ENCODE assay signal across 12 cellular contexts in the genomic region with DNA sequence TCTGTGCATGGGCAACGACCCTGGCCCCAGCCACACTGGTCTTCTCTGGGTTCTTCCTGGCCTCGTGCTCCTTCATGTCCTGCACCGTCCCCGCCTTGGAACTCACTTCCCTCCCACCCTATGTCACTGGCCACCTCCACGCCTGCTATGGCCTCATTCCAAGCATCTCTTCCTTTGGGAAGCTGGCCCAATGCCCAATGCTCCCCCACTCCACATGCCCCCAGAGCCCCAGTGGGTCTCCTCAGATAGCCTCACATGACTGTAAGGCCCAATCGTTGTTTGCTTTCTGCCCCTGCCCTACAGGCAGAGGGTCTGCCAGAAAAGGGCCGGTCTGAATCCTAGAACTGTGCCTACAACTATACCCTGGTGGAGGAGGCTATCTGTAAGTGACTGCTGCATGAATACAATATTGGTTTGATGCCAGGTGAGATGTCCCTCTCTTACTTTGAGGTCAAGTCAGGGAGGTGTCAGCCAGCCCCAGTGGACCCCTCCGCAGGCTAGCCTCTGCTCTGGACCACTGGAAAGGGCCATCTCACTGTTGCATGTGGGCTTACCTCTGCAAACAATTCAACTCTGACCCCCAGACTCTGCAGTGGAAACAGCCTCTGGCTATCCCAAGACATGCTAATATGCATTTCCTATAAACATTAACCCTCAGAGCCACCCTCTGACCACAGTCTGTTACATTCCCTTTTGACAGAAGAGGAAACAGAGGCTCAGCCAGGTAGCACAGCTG. TPM values are rescaled to one million over a fixed set of nuclear protein-coding genes. Genes with fewer than 3 reads are reported as not detected.
DNase-seq lines count a peak whose midpoint lies in the region; ATAC-seq, FAIRE-seq and TF ChIP-seq lines count a peak whose summit lies in the region.
"Had no signal": no experiment of that assay in that cellular context is flagged by ENCODE, and none has a peak within 500 bp of the region (broad histone marks: within the 10 kb centered on the region; RNA-seq: fewer than 3 reads in every experiment).

No MANE protein-coding gene starts in this region.

- POLR2A ChIA-PET in HepG2 (lab: Yijun Ruan, JAX), result interaction anchor here (1.7 kb wide), 1 partner anchor 32 kb away, joined by 4 read pairs; no protein-coding TSS in a partner anchor

- no peaks in the 10 kb centered on the region for H4K20me1 ChIP-seq in HepG2 (ENCODE audit: insufficient read depth, low read length)

- H3K27me3 ChIP-seq in right lobe of liver, result no peaks in the 10 kb centered on the region
- peaks cover 0 to 49% of the 10 kb centered on the region in 2 experiments; a peak in 3 of 5 replicates for H3K27me3 ChIP-seq in HepG2 (ENCODE audit: control insufficient read depth in 1 of 2, insufficient read depth in 2 of 2, low read length in 2 of 2)
- H3K27me3 ChIP-seq in dorsolateral prefrontal cortex, result no peaks in the 10 kb centered on the region

- H3K27me3 Mint-ChIP-seq in osteocyte (ENCODE audit: unreplicated experiment), result no peaks in the 10 kb centered on the region

- H3K9me3 ChIP-seq in right lobe of liver, result no peaks in the 10 kb centered on the region
- H3K9me3 ChIP-seq in HepG2 (ENCODE audit: low read length), result no peaks in the 10 kb centered on the region
- H3K9me3 ChIP-seq: neutrophil had no signal

- no peak overlapping the region for H3K9ac ChIP-seq in HepG2 (ENCODE audit: insufficient read depth, low read depth, low read length)

- FAIRE-seq in HepG2 (lab: Jason Lieb, UNC), result no peak

- H3K79me2 ChIP-seq in HepG2 (ENCODE audit: insufficient read depth, low read length), result peaks cover 27% of the 10 kb centered on the region

- ATAC-seq in right lobe of liver (no peak), HepG2 (no peak), HG02610 (IDR thresholded peaks at IDR 0.05; ENCODE audit: unreplicated experiment) (no peak), GM19395 (IDR thresholded peaks at IDR 0.05; ENCODE audit: unreplicated experiment) (no peak), GM21825 (IDR thresholded peaks at IDR 0.05; ENCODE audit: unreplicated experiment) (no peak)

- intact Hi-C loops in right lobe of liver (cut with DNase I), result no loop called here
- intact Hi-C loops in HepG2 (cut with micrococcal nuclease; ENCODE audit: unreplicated experiment), result no loop called here
- intact Hi-C loops in dorsolateral prefrontal cortex (cut with DNase I), result loop anchor here in 1 of 2 donors (5.0 kb wide), 1 partner anchor 214 kb away; no protein-coding TSS in a partner anchor

- H2AFZ ChIP-seq in HepG2 (ENCODE audit: low read length), result no peak overlapping the region

- H3K27ac ChIP-seq in right lobe of liver (no peak overlapping the region), HepG2 (ENCODE audit: extremely low read length, insufficient read depth, low read length) (no peak overlapping the region), dorsolateral prefrontal cortex (peak overlapping the region in 4 of 59 donors; percentile 11 to 71 (median 51))
- H3K27ac ChIP-seq: neutrophil had no signal

- DNase-seq in right lobe of liver, result peak in 2 of 3 donors; percentile 16 to 45
- DNase-seq in HepG2 (ENCODE audit: low spot score), result no peak
- peak in 9 of 10 donors; percentile 2 to 38 (median 23) for DNase-seq in dorsolateral prefrontal cortex
- peak; percentile 69 for DNase-seq in osteocyte (ENCODE audit: extremely low spot score, unreplicated experiment)
- DNase-seq in CD1c-positive myeloid dendritic cell (ENCODE audit: extremely low spot score), result no peak
- DNase-seq: DMS79, T1000 had no signal

- in situ Hi-C loops in HepG2 (cut with HindIII; ENCODE audit: extremely low pct_ligation_motif_present, low pct_unique_long_range_greater_than_20kb), result no loop called here

- TF ChIP-seq POLR2A in right lobe of liver (IDR thresholded peaks at IDR 0.05), result no peak
- no peak for TF ChIP-seq POLR2A in HepG2 (IDR thresholded peaks at IDR 0.05; ENCODE audit: insufficient read depth in 1 of 2, low read depth in 2 of 2, low read length in 2 of 2)

- no peak overlapping the region for H3K4me3 Mint-ChIP-seq in osteocyte (ENCODE audit: unreplicated experiment)
- H3K4me3 Mint-ChIP-seq: dendritic cell treated with granulocyte-macrophage colony-stimulating factor and Interleukin-4, amounts not matched to agents 40 ng/mL and 50 ng/mL, for 4 days had no signal

- TF ChIP-seq CTCF in right lobe of liver (IDR thresholded peaks at IDR 0.05), result no peak
- no peak for TF ChIP-seq CTCF in HepG2 (CRISPR knock-in tag; IDR thresholded peaks at IDR 0.05)
- no peak for TF ChIP-seq CTCF in dorsolateral prefrontal cortex (IDR thresholded peaks at IDR 0.05 in 54 of 56, conservative IDR thresholded peaks at IDR 0.05 in 2 of 56; ENCODE audit: low read depth in 1 of 56, partially characterized antibody in 56 of 56)
- TF ChIP-seq CTCF in osteocyte (IDR thresholded peaks at IDR 0.05), result no peak

- H3K27ac Mint-ChIP-seq in osteocyte (ENCODE audit: unreplicated experiment), result no peak overlapping the region
- H3K27ac Mint-ChIP-seq: dendritic cell treated with granulocyte-macrophage colony-stimulating factor and Interleukin-4, amounts not matched to agents 40 ng/mL and 50 ng/mL, for 4 days had no signal

- CTCF ChIA-PET in HepG2 (lab: Yijun Ruan, JAX; ENCODE audit: low intra/inter-chr PET ratio, low total read pairs), result no interaction called here

- TF ChIP-seq EP300 in HepG2 (IDR thresholded peaks at IDR 0.05; ENCODE audit: low read depth in 2 of 2, low read length in 2 of 2), result no peak
- no peak for TF ChIP-seq EP300 in HepG2 (CRISPR knock-in tag; IDR thresholded peaks at IDR 0.05; ENCODE audit: borderline replicate concordance)

- no TSS peak for BruUV-seq in HepG2 (replicated peaks; lab: Mats Ljungman, UMichigan)

- no peaks in the 10 kb centered on the region for H3K36me3 Mint-ChIP-seq in osteocyte (ENCODE audit: unreplicated experiment)

- TF ChIP-seq RAD21 in HepG2 (CRISPR knock-in tag; IDR thresholded peaks at IDR 0.05), result no peak

- no peaks in the 10 kb centered on the region for H3K9me3 Mint-ChIP-seq in osteocyte (ENCODE audit: unreplicated experiment)
- H3K9me3 Mint-ChIP-seq: dendritic cell treated with granulocyte-macrophage colony-stimulating factor and Interleukin-4, amounts not matched to agents 40 ng/mL and 50 ng/mL, for 4 days had no signal

- peaks cover 15% of the 10 kb centered on the region for H3K4me1 Mint-ChIP-seq in osteocyte (ENCODE audit: unreplicated experiment)

- no peak overlapping the region for H3K4me2 ChIP-seq in HepG2 (ENCODE audit: low read depth, low read length)

- H3K36me3 ChIP-seq in right lobe of liver, result no peaks in the 10 kb centered on the region
- no peaks in the 10 kb centered on the region for H3K36me3 ChIP-seq in HepG2 (replicated peaks in 1 of 2; ENCODE audit: control insufficient read depth in 1 of 2, insufficient read depth in 2 of 2, low read length in 2 of 2)
- H3K36me3 ChIP-seq: neutrophil had no signal

- 70% methylated on average over 2 of the region's 8 CpGs for WGBS in right lobe of liver (ENCODE audit: insufficient coverage, low coverage, low lambda C conversion rate, missing lambda C conversion rate)
- WGBS in HepG2 (ENCODE audit: low lambda C conversion rate), result 30% methylated on average over 8 of the region's 8 CpGs

- H3K4me1 ChIP-seq in right lobe of liver (peaks cover 0 to 5% (median 0%) of the 10 kb centered on the region in 4 donors), HepG2 (ENCODE audit: insufficient read depth, low read length) (peaks cover 40% of the 10 kb centered on the region)

- H3K4me3 ChIP-seq in right lobe of liver, result no peak overlapping the region
- H3K4me3 ChIP-seq in HepG2 (replicated peaks in 1 of 3; ENCODE audit: insufficient read depth in 1 of 3, low read depth in 2 of 3, low read length in 3 of 3), result no peak overlapping the region
- no peak overlapping the region for H3K4me3 ChIP-seq in dorsolateral prefrontal cortex

TF ChIP-seq in HepG2, 621 proteins besides CTCF, POLR2A, EP300 and RAD21 (continues in another document):
- TF ChIP-seq ZNF788 (CRISPR knock-in tag; IDR thresholded peaks at IDR 0.05; ENCODE audit: borderline replicate concordance) (no peak), ZNF121 (CRISPR knock-in tag; IDR thresholded peaks at IDR 0.05) (no peak), SSRP1 (CRISPR knock-in tag; IDR thresholded peaks at IDR 0.05) (no peak), ZNF33B (CRISPR knock-in tag; IDR thresholded peaks at IDR 0.05) (no peak)

RNA-seq across cellular contexts. Expression of a gene that starts 2.1 kb away (rescaled TPM):
- total RNA-seq in right lobe of liver (1 to 10 TPM in 2 of 6 experiments, under 1 TPM in 4; 0.15 to 1.5 (median 0.53) TPM), HepG2 (2016; rRNA removed; fragmentation: Illumina TruSeq; extraction: Trizol) (22.3 and 22.8 TPM in 2 replicates), dorsolateral prefrontal cortex (100 to 1,000 TPM in 10 of 120 experiments, 10 to 100 TPM in 110; 66.2 to 113 (median 85.3) TPM), osteocyte (2.9 and 3.7 TPM in 2 replicates)
- total RNA-seq in HepG2 (2016; cell fraction: cytosol; rRNA removed; fragmentation: Illumina TruSeq; extraction: Trizol; ENCODE audit: low read depth), result 16.3 and 16.9 TPM in 2 replicates
- 19.4 and 21.2 TPM in 2 replicates for total RNA-seq in HepG2 (2016; cell fraction: insoluble cytoplasmic fraction; rRNA removed; fragmentation: Illumina TruSeq; extraction: Trizol)
- 39.6 and 41.4 TPM in 2 replicates for total RNA-seq in HepG2 (2016; cell fraction: membrane; rRNA removed; fragmentation: Illumina TruSeq; extraction: Trizol)
- 11.5 and 12.9 TPM in 2 replicates for total RNA-seq in HepG2 (2016; cell fraction: nucleus; rRNA removed; fragmentation: Illumina TruSeq; extraction: Trizol)
- polyA plus RNA-seq in HepG2 (2011; rRNA removed), result 11.4 and 16.2 TPM in 2 replicates
- polyA plus RNA-seq in HepG2 (2011; cell fraction: cytosol; rRNA removed), result 16.1 and 16.8 TPM in 2 replicates
- 10.1 and 15.9 TPM in 2 replicates for polyA plus RNA-seq in HepG2 (2011; cell fraction: nucleus; rRNA removed)
- 10.4 and 16.9 TPM in 2 replicates for polyA plus RNA-seq in HepG2 (2012)
- 10.5 and 11.3 TPM in 2 replicates for polyA plus RNA-seq in HepG2 (2016; cell fraction: cytosol; fragmentation: Illumina TruSeq; extraction: Trizol; ENCODE audit: low read depth)
- 20.3 and 22.4 TPM in 2 replicates for polyA plus RNA-seq in HepG2 (2016; cell fraction: insoluble cytoplasmic fraction; fragmentation: Illumina TruSeq; extraction: Trizol; ENCODE audit: low read depth)
- 27.3 and 30.4 TPM in 2 replicates for polyA plus RNA-seq in HepG2 (2016; cell fraction: membrane; fragmentation: Illumina TruSeq; extraction: Trizol; ENCODE audit: low read depth)
- polyA plus RNA-seq in HepG2 (2016; cell fraction: nucleus; fragmentation: Illumina TruSeq; extraction: Trizol; ENCODE audit: insufficient read depth, low read depth), result 19.7 and 20.5 TPM in 2 replicates
- polyA minus RNA-seq in HepG2 (2011; rRNA and poly(A)+ RNA removed; ENCODE audit: low replicate concordance), result 9.8 and 19.7 TPM in 2 replicates
- 10.9 and 12.2 TPM in 2 replicates for polyA minus RNA-seq in HepG2 (2011; cell fraction: cytosol; rRNA and poly(A)+ RNA removed)
- 5.7 and 8.5 TPM in 2 replicates for polyA minus RNA-seq in HepG2 (2011; cell fraction: nucleus; rRNA and poly(A)+ RNA removed)

Comparison
In these comparisons a context has a peak if more than half of its experiments do, and no peak if none do; other contexts are left out.
1. DNase-seq: peak in right lobe of liver (2 of 3), dorsolateral prefrontal cortex (9 of 10) and osteocyte (single experiment); none in HepG2 (single experiment) and CD1c-positive myeloid dendritic cell (single experiment).